Comparison of ENCODE assay signal across 8 cellular contexts in the genomic region with DNA sequence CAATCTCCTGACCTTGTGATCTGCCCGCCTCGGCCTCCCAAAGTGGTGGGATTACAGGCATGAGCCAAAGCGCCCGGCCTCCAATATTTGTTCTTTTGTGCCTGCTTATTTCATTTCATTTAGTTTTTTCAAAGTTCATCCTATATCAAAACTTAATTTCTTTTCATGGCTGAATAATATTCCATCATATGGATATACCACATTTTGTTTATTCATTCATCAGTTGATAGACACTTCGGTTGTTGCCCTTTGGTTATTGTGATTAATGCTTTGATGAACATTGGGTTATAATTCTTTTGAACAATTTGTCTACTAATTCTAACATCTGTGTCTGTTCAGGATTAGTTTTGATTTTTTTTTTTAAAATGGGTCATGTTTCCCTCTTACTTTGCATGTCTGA.
"Had no signal": no experiment of that assay in that cellular context is flagged by ENCODE, and none has a peak within 500 bp of the region (broad histone marks: within the 10 kb centered on the region; RNA-seq: fewer than 3 reads in every experiment).

No MANE protein-coding gene starts in this region.

- H3K27me3 Mint-ChIP-seq: IgD-negative memory B cell had no signal

- FAIRE-seq: HepG2, HTR-8/SVneo had no signal

- ATAC-seq: HepG2 had no signal

- H3K9ac ChIP-seq: KMS-11 had no signal

- H3K27ac Mint-ChIP-seq: IgD-negative memory B cell had no signal

- H3K27ac ChIP-seq: HL-60, KMS-11 had no signal

- DNase-seq: IMR-90, KBM-7, KG1 had no signal

- H3K4me3 Mint-ChIP-seq: IgD-negative memory B cell had no signal

- H3K4me1 Mint-ChIP-seq: IgD-negative memory B cell had no signal

- H3K4me2 ChIP-seq: KMS-11 had no signal
